ENCODE assay signal across 8 cellular contexts in the genomic region with DNA sequence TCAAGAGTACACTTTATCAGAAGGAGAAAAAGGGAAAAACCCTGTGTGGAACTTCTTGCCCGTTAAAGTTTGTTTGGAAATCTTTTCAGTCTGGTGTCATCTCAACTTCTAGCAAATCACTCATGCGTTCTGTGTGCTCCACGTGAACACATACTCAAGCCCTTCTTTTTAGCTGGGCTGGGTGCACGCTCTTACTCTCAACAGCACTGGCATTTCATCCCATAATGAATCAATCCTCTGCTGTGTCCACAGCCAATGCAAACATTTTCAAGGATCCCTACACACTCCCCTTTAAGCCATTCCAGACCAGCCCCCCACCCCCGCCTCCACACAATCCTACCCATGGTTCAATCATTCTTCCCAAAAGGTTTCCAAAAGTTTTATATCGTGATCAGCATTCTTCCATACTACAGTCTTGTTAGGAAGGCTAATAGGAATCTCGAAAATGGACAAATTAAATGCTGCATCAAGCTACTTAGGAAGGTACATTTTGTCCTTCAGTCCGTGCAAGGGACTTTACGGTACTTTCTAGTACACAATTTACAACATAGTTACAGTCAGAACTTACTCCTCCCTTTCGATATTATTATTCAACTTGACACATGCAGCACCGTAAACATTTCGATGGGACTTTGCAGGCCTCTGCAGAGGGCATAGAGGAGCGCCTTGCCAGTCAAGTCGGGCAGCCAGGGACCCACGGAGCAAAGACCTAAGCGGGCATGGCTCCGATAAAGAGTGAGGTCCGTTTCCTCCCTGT. TPM values are rescaled to one million over a fixed set of nuclear protein-coding genes. Genes with fewer than 3 reads are reported as not detected.
DNase-seq lines count a peak whose midpoint lies in the region; ATAC-seq and TF ChIP-seq lines count a peak whose summit lies in the region.

No MANE protein-coding gene starts in this region.

- H3K9me3 ChIP-seq in AG04450 (ENCODE audit: control insufficient read depth, insufficient read depth, low read length) (no peaks in the 10 kb centered on the region; the same call in 1 of the 2 replicates), PC-9 (ENCODE audit: insufficient read depth, low read depth) (no peaks in the 10 kb centered on the region), muscle layer of duodenum (ENCODE audit: control insufficient read depth in 1 of 2, low read length in 2 of 2) (no peaks in the 10 kb centered on the region)

- TF ChIP-seq CTCF in AG04450 (IDR thresholded peaks at IDR 0.05; ENCODE audit: low read depth, low read length) (no peak), GM13977 (IDR thresholded peaks at IDR 0.05; ENCODE audit: extremely low read depth, insufficient read depth, missing control alignments) (no peak), PC-9 (conservative IDR thresholded peaks at IDR 0.05) (no peak), coronary artery (IDR thresholded peaks at IDR 0.05) (no peak)

- peaks cover 55% of the 10 kb centered on the region for H3K79me2 ChIP-seq in PC-9 (ENCODE audit: low read depth)

- in situ Hi-C loops in GM13977 (cut with MboI; ENCODE audit: low pct_unique_long_range_greater_than_20kb, low sequenced_read_pairs, unreplicated experiment) = no loop called here

- H3K4me2 ChIP-seq in PC-9 = peak overlapping the region; percentile 86

- POLR2A ChIA-PET in AG04450 (lab: Yijun Ruan, JAX) (interaction anchor here (0.6 kb wide), 1 partner anchor 245 kb away, joined by 5 read pairs; no protein-coding TSS in a partner anchor), PC-9 (lab: Charles Lee; ENCODE audit: unreplicated experiment) (no interaction called here)

- H3F3A ChIP-seq in PC-9 (ENCODE audit: insufficient read depth, low read depth) = peaks cover 15% of the 10 kb centered on the region

- H3K27me3 ChIP-seq in AG04450 (ENCODE audit: control insufficient read depth, insufficient read depth, low read length) = peaks cover 2% of the 10 kb centered on the region
- no peaks in the 10 kb centered on the region for H3K27me3 ChIP-seq in PC-9 (ENCODE audit: insufficient read depth, low read depth)
- no peaks in the 10 kb centered on the region for H3K27me3 ChIP-seq in muscle layer of duodenum (ENCODE audit: low read depth, low read length)

- H4K20me1 ChIP-seq in PC-9 (ENCODE audit: insufficient read depth) = peaks cover 35% of the 10 kb centered on the region; the same call in 1 of the 2 replicates

- H3K9me2 ChIP-seq in PC-9 (ENCODE audit: insufficient read depth) = no peaks in the 10 kb centered on the region

- intact Hi-C loops in PC-9 (cut with micrococcal nuclease; ENCODE audit: unreplicated experiment) = loop anchor here (1.0 kb wide), 1 partner anchor 311 kb away; no protein-coding TSS in a partner anchor

- DNase-seq in AG04450 (ENCODE audit: low read depth, low spot score) (no peak), GM13977 (ENCODE audit: low spot score) (peak; percentile 70), PC-9 (no peak), coronary artery (ENCODE audit: low spot score) (no peak), superior temporal gyrus (ENCODE audit: extremely low spot score) (no peak), 8988T (no peak)

- H3K4me3 ChIP-seq in AG04450 (ENCODE audit: low read depth, low read length) (peak overlapping the region; percentile 87), PC-9 (peak overlapping the region; percentile 90), coronary artery (peak overlapping the region; percentile 78), muscle layer of duodenum (ENCODE audit: low read depth in 1 of 2, low read length in 2 of 2) (peak overlapping the region; percentile 85 to 96)

- H3K36me3 ChIP-seq in PC-9 (ENCODE audit: low read depth) (no peaks in the 10 kb centered on the region), muscle layer of duodenum (ENCODE audit: control insufficient read depth in 1 of 2, insufficient read depth in 2 of 2, low read length in 2 of 2) (no peaks in the 10 kb centered on the region)

- peaks cover 27% of the 10 kb centered on the region for H3K4me1 ChIP-seq in PC-9 (replicated peaks; ENCODE audit: insufficient read depth)
- H3K4me1 ChIP-seq in muscle layer of duodenum (ENCODE audit: control insufficient read depth in 1 of 2, insufficient read depth in 2 of 2, low read length in 2 of 2) = peaks cover 10 to 27% of the 10 kb centered on the region in 2 donors

- peak overlapping the region; percentile 71 for H2AFZ ChIP-seq in PC-9

- ATAC-seq in HG02798 (IDR thresholded peaks at IDR 0.05; ENCODE audit: poor library complexity, unreplicated experiment) = no peak

- CTCF ChIA-PET in AG04450 (lab: Charles Lee) = no interaction called here
- CTCF ChIA-PET in PC-9 (lab: Charles Lee) = no interaction called here

- BruUV-seq in PC-9 (replicated peaks; lab: Mats Ljungman, UMichigan) = no TSS peak

- H3K27ac ChIP-seq in AG04450 (ENCODE audit: low read depth, low read length) (peak overlapping the region; percentile 39), PC-9 (no peak overlapping the region), coronary artery (peak overlapping the region; percentile 94 to 95), muscle layer of duodenum (ENCODE audit: low read length) (peak overlapping the region; percentile 49)

RNA-seq across cellular contexts. Expression of a gene that starts 1.5 kb away (rescaled TPM):
- 30.9 TPM in 2 replicates for polyA plus RNA-seq in AG04450 (2011; rRNA removed)
- polyA minus RNA-seq in AG04450 (2011; rRNA and poly(A)+ RNA removed) = 43.6 and 57.7 TPM in 2 replicates
- 36.6 and 38.4 TPM in 2 replicates for total RNA-seq in PC-9 (2021)

RNA-seq across cellular contexts. Expression of a gene that starts 3.1 kb away (rescaled TPM):
- polyA plus RNA-seq in AG04450 (2011; rRNA removed) = 3.9 and 5.5 TPM in 2 replicates
- polyA minus RNA-seq in AG04450 (2011; rRNA and poly(A)+ RNA removed) = 6.5 and 8.3 TPM in 2 replicates
- total RNA-seq in PC-9 (2021) = 6.5 and 7.4 TPM in 2 replicates
